In the genomic region with DNA sequence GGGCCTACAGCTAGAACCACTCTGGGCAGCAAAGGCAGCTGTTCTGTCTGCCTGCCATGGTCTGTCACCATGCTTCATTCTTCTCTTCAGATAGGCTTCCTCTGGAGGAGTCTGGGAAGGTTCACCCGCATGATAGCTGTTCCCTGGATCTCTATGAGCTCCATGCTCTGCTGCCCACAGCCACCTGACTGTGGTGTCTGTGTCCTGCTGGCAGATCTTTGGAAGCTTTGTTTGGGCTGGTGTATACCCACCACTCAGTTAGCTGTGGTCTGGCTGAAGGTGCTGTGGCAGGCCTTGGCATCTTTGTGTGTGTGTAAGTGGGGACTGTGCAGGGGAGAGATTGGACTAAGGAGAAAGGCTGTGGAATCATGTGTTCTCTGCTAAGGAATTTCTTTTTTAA, we compare ENCODE assay signal across 24 cellular contexts. TPM values are rescaled to one million over a fixed set of nuclear protein-coding genes. Genes with fewer than 3 reads are reported as not detected.
DNase-seq lines count a peak whose midpoint lies in the region; ATAC-seq and TF ChIP-seq lines count a peak whose summit lies in the region.
"Had no signal": no experiment of that assay in that cellular context is flagged by ENCODE, and none has a peak within 500 bp of the region (broad histone marks: within the 10 kb centered on the region; RNA-seq: fewer than 3 reads in every experiment).

No MANE protein-coding gene starts in this region.

- H3K4ac ChIP-seq in mesendoderm (ENCODE audit: low read depth, low read length) = no peak overlapping the region

- no peaks in the 10 kb centered on the region for H3K79me2 ChIP-seq in DND-41 (ENCODE audit: insufficient read depth, low read length)
- peaks cover 78% of the 10 kb centered on the region for H3K79me2 ChIP-seq in mesendoderm (ENCODE audit: control insufficient read depth, insufficient read depth, low read length)

- no peak overlapping the region for H2AFZ ChIP-seq in DND-41 (ENCODE audit: low read depth, low read length)
- H2AFZ ChIP-seq: GM23338 had no signal

- no peak overlapping the region for H2BK120ac ChIP-seq in mesendoderm (ENCODE audit: low read depth, low read length)

- no peak overlapping the region for H4K8ac ChIP-seq in mesendoderm (ENCODE audit: low read depth, low read length)

- no peak overlapping the region for H3K9ac ChIP-seq in DND-41 (ENCODE audit: low read depth, low read length)
- no peak overlapping the region for H3K9ac ChIP-seq in mesendoderm (ENCODE audit: low read length)
- H3K9ac ChIP-seq: BLaER1 had no signal

- H3K36me3 Mint-ChIP-seq in chondrocyte (ENCODE audit: low read depth) = no peaks in the 10 kb centered on the region
- H3K36me3 Mint-ChIP-seq in glutamatergic neuron (ENCODE audit: unreplicated experiment) = no peaks in the 10 kb centered on the region
- peaks cover 2% of the 10 kb centered on the region for H3K36me3 Mint-ChIP-seq in neural crest cell (ENCODE audit: low read depth)
- H3K36me3 Mint-ChIP-seq: CD14-positive monocyte; CD4-positive, alpha-beta memory T cell had no signal

- H3K4me2 ChIP-seq in DND-41 (ENCODE audit: insufficient read depth, low read length) (no peak overlapping the region), mesendoderm (ENCODE audit: low read length) (no peak overlapping the region)
- H3K4me2 ChIP-seq: A549, BLaER1, GM23338 had no signal

- H3K79me1 ChIP-seq in mesendoderm (ENCODE audit: low read length) = peaks cover 45% of the 10 kb centered on the region

- H3K27me3 Mint-ChIP-seq in chondrocyte (ENCODE audit: low read depth) (no peaks in the 10 kb centered on the region), glutamatergic neuron (ENCODE audit: unreplicated experiment) (peaks cover 4% of the 10 kb centered on the region), neural crest cell (ENCODE audit: low read depth) (no peaks in the 10 kb centered on the region)

- no peak overlapping the region for H4K5ac ChIP-seq in mesendoderm (ENCODE audit: low read length)

- WGBS in mesendoderm (ENCODE audit: extremely low coverage, insufficient coverage, low lambda C conversion rate) = no CpG with 5 or more reads among the region's 1 CpG

- H3K27ac Mint-ChIP-seq in chondrocyte (ENCODE audit: unreplicated experiment) (peak overlapping the region; percentile 78), glutamatergic neuron (ENCODE audit: unreplicated experiment) (peak overlapping the region; percentile 82), neural crest cell (ENCODE audit: unreplicated experiment) (peak overlapping the region; percentile 94)
- H3K27ac Mint-ChIP-seq: CD14-positive monocyte had no signal

- no peak overlapping the region for H2BK5ac ChIP-seq in mesendoderm (ENCODE audit: low read length)

- no peak overlapping the region for H3K56ac ChIP-seq in mesendoderm (ENCODE audit: low read length)

- ATAC-seq in DND-41 (ENCODE audit: insufficient read depth, low read depth) = peak; percentile 9; the same call in 1 of the 3 replicates
- ATAC-seq in GM18519 (IDR thresholded peaks at IDR 0.05; ENCODE audit: low FRiP score, unreplicated experiment) = no peak
- no peak for ATAC-seq in GM19455 (IDR thresholded peaks at IDR 0.05; ENCODE audit: unreplicated experiment)
- ATAC-seq: A549, GM12878, GM23338, HCT116, K562 had no signal

- H3K4me3 Mint-ChIP-seq in chondrocyte (ENCODE audit: unreplicated experiment) (no peak overlapping the region), glutamatergic neuron (ENCODE audit: unreplicated experiment) (no peak overlapping the region), neural crest cell (no peak overlapping the region)
- H3K4me3 Mint-ChIP-seq: CD14-positive monocyte; CD4-positive, alpha-beta memory T cell; GM23338; HFFc6 had no signal

- no peak overlapping the region for H3K27ac ChIP-seq in DND-41 (ENCODE audit: low read length)
- no peak overlapping the region for H3K27ac ChIP-seq in mesendoderm (ENCODE audit: low read depth, low read length)
- H3K27ac ChIP-seq: 22Rv1, A549, BLaER1 had no signal

- H3K18ac ChIP-seq in mesendoderm (ENCODE audit: low read length) = no peak overlapping the region

- H3K4me1 Mint-ChIP-seq in chondrocyte (ENCODE audit: low read depth) = peaks cover 64% of the 10 kb centered on the region
- peaks cover 63% of the 10 kb centered on the region for H3K4me1 Mint-ChIP-seq in glutamatergic neuron (ENCODE audit: low read depth, unreplicated experiment)
- H3K4me1 Mint-ChIP-seq in neural crest cell = peaks cover 77% of the 10 kb centered on the region
- H3K4me1 Mint-ChIP-seq: CD14-positive monocyte; CD4-positive, alpha-beta memory T cell had no signal

- H2AK5ac ChIP-seq in mesendoderm (ENCODE audit: low read length) = no peak overlapping the region

- H3K27me3 ChIP-seq in DND-41 (ENCODE audit: insufficient read depth, low read length, poor library complexity) = no peaks in the 10 kb centered on the region
- no peaks in the 10 kb centered on the region for H3K27me3 ChIP-seq in BE2C
- no peaks in the 10 kb centered on the region for H3K27me3 ChIP-seq in mesendoderm (ENCODE audit: insufficient read depth, low read length, poor library complexity)
- H3K27me3 ChIP-seq: BLaER1 had no signal

- H3K9me3 Mint-ChIP-seq in chondrocyte (ENCODE audit: low read depth) (no peaks in the 10 kb centered on the region), glutamatergic neuron (ENCODE audit: unreplicated experiment) (peaks cover 2% of the 10 kb centered on the region), neural crest cell (no peaks in the 10 kb centered on the region)
- H3K9me3 Mint-ChIP-seq: GM23338, HFFc6 had no signal

- H3K9me3 ChIP-seq in DND-41 (ENCODE audit: insufficient read depth, low read length, severe bottlenecking) = no peaks in the 10 kb centered on the region
- H3K9me3 ChIP-seq in BE2C = no peaks in the 10 kb centered on the region
- H3K9me3 ChIP-seq: A549 had no signal

- H3K23ac ChIP-seq in mesendoderm (ENCODE audit: low read length) = no peak overlapping the region

- H3K36me3 ChIP-seq in DND-41 (ENCODE audit: insufficient read depth, low read length) = no peaks in the 10 kb centered on the region
- no peaks in the 10 kb centered on the region; the same call in 1 of the 2 replicates for H3K36me3 ChIP-seq in BE2C
- H3K36me3 ChIP-seq in mesendoderm (ENCODE audit: control insufficient read depth, insufficient read depth, low read length) = no peaks in the 10 kb centered on the region

- TF ChIP-seq CTCF in DND-41 (IDR thresholded peaks at IDR 0.05; ENCODE audit: borderline replicate concordance, extremely low read depth, low read length, poor library complexity, severe bottlenecking) = no peak
- no peak for TF ChIP-seq CTCF in chondrocyte (IDR thresholded peaks at IDR 0.05)
- TF ChIP-seq CTCF in glutamatergic neuron (IDR thresholded peaks at IDR 0.05; ENCODE audit: partially characterized antibody, unreplicated experiment) = no peak
- no peak for TF ChIP-seq CTCF in neural crest cell (conservative IDR thresholded peaks at IDR 0.05)
- no peak for TF ChIP-seq CTCF in BE2C (IDR thresholded peaks at IDR 0.05; ENCODE audit: low read depth, low read length)

- no peaks in the 10 kb centered on the region for H3K4me1 ChIP-seq in DND-41 (ENCODE audit: insufficient read depth, low read length)
- peaks cover 10% of the 10 kb centered on the region for H3K4me1 ChIP-seq in BE2C
- H3K4me1 ChIP-seq in mesendoderm (ENCODE audit: control insufficient read depth, low read depth, low read length) = peaks cover 7% of the 10 kb centered on the region

- DNase-seq in DND-41 (no peak), chondrocyte (ENCODE audit: low spot score) (no peak), glutamatergic neuron (no peak), neural crest cell (ENCODE audit: low read depth, low spot score) (no peak), BE2C (no peak), mesendoderm (no peak)
- DNase-seq: AML-193; Calu3; CD4-positive, alpha-beta memory T cell; DMS79 treated with DMSO at 0.1 percent for 48 hours; EL; H7; HFFc6 had no signal

- 0 out of 2 replicates have a peak, but pooled peaks cover 2% of the 10 kb centered on the region for H4K20me1 ChIP-seq in DND-41 (ENCODE audit: insufficient read depth, low read length)

- H3K4me3 ChIP-seq in DND-41 (ENCODE audit: low read depth in 1 of 2, low read length in 2 of 2) = no peak overlapping the region
- H3K4me3 ChIP-seq in BE2C (ENCODE audit: low read depth, low read length) = no peak overlapping the region
- H3K4me3 ChIP-seq in mesendoderm (ENCODE audit: low read length) = no peak overlapping the region
- H3K4me3 ChIP-seq: A549, BLaER1, GM12878, GM23338, K562 had no signal

- H2BK15ac ChIP-seq in mesendoderm (replicated peaks; ENCODE audit: low read depth) = no peak overlapping the region

RNA-seq across cellular contexts. Expression of gene MYO1B, which starts 23.4 kb away (rescaled TPM):
- 64.7 to 116 TPM (median 114 TPM) in 3 replicates for total RNA-seq in chondrocyte
- 129 TPM for total RNA-seq in glutamatergic neuron (ENCODE audit: unreplicated experiment)
- 107 and 116 TPM in 2 replicates for total RNA-seq in neural crest cell
- 86.7 TPM for polyA plus RNA-seq in BE2C (2012; ENCODE audit: insufficient read depth, insufficient read length, low read depth)
- 35.0 TPM for polyA plus RNA-seq in mesendoderm (2013, experiment 1 of 2)
- 35.1 TPM for polyA plus RNA-seq in mesendoderm (2013, experiment 2 of 2)
- total RNA-seq: G401 had no signal
- polyA plus RNA-seq: CD14-positive monocyte had no signal
